8 cellular contexts compared by ENCODE assay signal in the genomic region with DNA sequence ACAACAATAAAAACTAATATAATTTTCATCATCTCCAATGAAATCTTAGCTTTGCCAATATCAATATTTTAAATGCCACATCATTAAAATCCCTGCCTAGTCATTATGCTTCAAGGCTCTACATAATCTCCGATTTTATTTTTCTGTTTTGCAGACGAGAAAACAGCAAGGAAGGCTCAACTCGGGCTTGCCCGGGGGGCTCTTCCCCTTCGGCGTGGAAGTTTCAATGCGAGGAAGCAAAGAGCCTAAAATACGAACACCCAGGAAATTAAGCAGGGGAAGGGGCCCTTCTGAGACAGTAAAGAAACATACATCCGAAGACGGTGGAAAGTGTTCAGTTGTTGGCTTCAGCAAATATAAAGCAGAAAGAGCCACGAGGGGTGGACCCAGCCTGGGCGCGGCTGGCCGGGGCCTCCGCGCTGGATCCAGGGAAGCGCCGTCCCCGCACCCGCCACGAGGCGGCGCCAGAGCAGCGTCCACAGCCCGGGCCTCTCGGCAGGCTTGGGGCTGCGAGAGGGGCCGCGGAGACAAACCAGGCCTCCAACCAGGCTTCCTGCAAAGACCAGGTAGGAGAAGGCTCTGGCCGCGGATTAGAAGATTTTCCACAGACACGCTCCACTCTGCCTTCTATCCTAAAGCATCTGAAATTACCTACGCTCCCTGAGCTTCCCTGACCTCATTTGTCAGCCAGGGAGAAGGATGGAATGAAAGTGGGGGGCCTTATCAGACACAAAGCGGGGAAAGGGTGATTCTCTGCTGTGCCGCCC.
DNase-seq lines count a peak whose midpoint lies in the region; ATAC-seq, FAIRE-seq and TF ChIP-seq lines count a peak whose summit lies in the region.

No MANE protein-coding gene starts in this region.

- H3K9me3 ChIP-seq in mammary epithelial cell (replicated peaks; ENCODE audit: insufficient read depth, low read length) (no peaks in the 10 kb centered on the region), kidney (ENCODE audit: control insufficient read depth in 1 of 2, low read length in 2 of 2) (no peaks in the 10 kb centered on the region)

- in situ Hi-C loops in ACHN (cut with HindIII; ENCODE audit: low pct_ligation_motif_present, low pct_unique_long_range_greater_than_20kb, low sequenced_read_pairs) (no loop called here), mammary epithelial cell (cut with MboI; ENCODE audit: low sequenced_read_pairs in 2 of 2) (loop anchor here in 1 of 2 donors (25.0 kb wide), 2 partner anchors 398 to 748 kb away; no protein-coding TSS in a partner anchor)

- H3K4me1 ChIP-seq in mammary epithelial cell (ENCODE audit: insufficient read depth, low read length) (peaks cover 4% of the 10 kb centered on the region), kidney (ENCODE audit: control insufficient read depth in 1 of 2, insufficient read depth in 1 of 2, low read depth in 1 of 2, low read length in 2 of 2) (peaks cover 0 to 2% of the 10 kb centered on the region in 2 donors)

- H3K4me3 ChIP-seq in mammary epithelial cell (replicated peaks in 1 of 3; ENCODE audit: insufficient read depth in 1 of 3, low read depth in 2 of 3, low read length in 3 of 3) = no peak overlapping the region
- H3K4me3 ChIP-seq in kidney (ENCODE audit: low read length in 2 of 2) = no peak overlapping the region

- CTCF ChIA-PET in mammary epithelial cell (lab: Charles Lee; ENCODE audit: low non-redundant PET) = interaction anchor here (0.5 to 0.7 kb wide), 3 partner anchors 14 to 271 kb away, joined by 4 to 5 read pairs (median 5); no protein-coding TSS in a partner anchor

- WGBS in mammary epithelial cell (ENCODE audit: low coverage, missing lambda C conversion rate) = 58% methylated on average over 13 of the region's 35 CpGs

- peak overlapping the region; percentile 77 for H2AFZ ChIP-seq in mammary epithelial cell (ENCODE audit: low read depth, low read length)

- no TSS peak for BruUV-seq in mammary epithelial cell (replicated peaks; lab: Mats Ljungman, UMichigan)

- no peak overlapping the region for H3K9ac ChIP-seq in mammary epithelial cell (ENCODE audit: insufficient read depth, low read length)
- peak overlapping the region in 1 of 2 donors; percentile 46 for H3K9ac ChIP-seq in kidney (ENCODE audit: low read length in 2 of 2)

- no peaks in the 10 kb centered on the region for H3K27me3 ChIP-seq in mammary epithelial cell (ENCODE audit: insufficient read depth, low read length)

- DNase-seq in ACHN = peak; percentile 49
- DNase-seq in LoVo (ENCODE audit: low spot score) = peak; percentile 37
- peak; percentile 23 for DNase-seq in mammary epithelial cell
- peak; percentile 84 for DNase-seq in kidney
- peak; percentile 52 for DNase-seq in stimulated activated CD4-positive, alpha-beta T cell treated with anti-CD3 and anti-CD28 coated beads, Interleukin-1b, Interleukin-23, amount 100 ng/mL, for 48 hours
- DNase-seq in OCI-M2 (lab: John Stamatoyannopoulos, UW; ENCODE audit: unreplicated experiment) = no peak

- H3K79me2 ChIP-seq in mammary epithelial cell (ENCODE audit: insufficient read depth, low read length) = no peaks in the 10 kb centered on the region

- H3K27ac ChIP-seq in VCaP (peak overlapping the region; percentile 73), mammary epithelial cell (ENCODE audit: insufficient read depth, low read depth, low read length) (no peak overlapping the region), kidney (ENCODE audit: low read depth in 2 of 2, low read length in 2 of 2) (no peak overlapping the region)

- TF ChIP-seq CTCF in VCaP (conservative IDR thresholded peaks at IDR 0.05) (peak; percentile 98), mammary epithelial cell (conservative IDR thresholded peaks at IDR 0.05 in 1 of 2, IDR thresholded peaks at IDR 0.05 in 1 of 2; ENCODE audit: extremely low read depth in 1 of 2, insufficient read depth in 1 of 2, low read depth in 1 of 2, low read length in 2 of 2) (peak; percentile 80 to 99), kidney (IDR thresholded peaks at IDR 0.05; ENCODE audit: borderline replicate concordance, extremely low read depth, insufficient read depth) (peak; percentile 76)

- intact Hi-C loops in mammary epithelial cell (cut with micrococcal nuclease) (loop anchor here (1.0 to 10.0 kb wide), 5 partner anchors 59 to 743 kb away; no protein-coding TSS in a partner anchor), kidney (cut with DNase I) (loop anchor here (10.0 kb wide), 2 partner anchors 405 to 745 kb away; no protein-coding TSS in a partner anchor)

- ATAC-seq in GM18502 (IDR thresholded peaks at IDR 0.05; ENCODE audit: poor library complexity, unreplicated experiment) = peak; percentile 52

- dilution Hi-C loops in mammary epithelial cell (cut with HindIII; ENCODE audit: low sequenced_read_pairs) = no loop called here

- H3K4me2 ChIP-seq in mammary epithelial cell (ENCODE audit: insufficient read depth, low read depth, low read length) = peak overlapping the region; percentile 55

- no peak for FAIRE-seq in kidney (lab: Jason Lieb, UNC)

- H4K20me1 ChIP-seq in mammary epithelial cell (ENCODE audit: insufficient read depth, low read length) = no peaks in the 10 kb centered on the region

- H3K36me3 ChIP-seq in mammary epithelial cell (ENCODE audit: insufficient read depth, low read length) (no peaks in the 10 kb centered on the region), kidney (ENCODE audit: control insufficient read depth in 1 of 2, insufficient read depth in 2 of 2, low read length in 2 of 2) (no peaks in the 10 kb centered on the region)
